8 cellular contexts compared by ENCODE assay signal in genomic region chr19:45637890-45638667, GRCh38. TPM values are rescaled to one million over a fixed set of nuclear protein-coding genes. Genes with fewer than 3 reads are reported as not detected.
DNase-seq lines count a peak whose midpoint lies in the region; FAIRE-seq and TF ChIP-seq lines count a peak whose summit lies in the region.

No MANE protein-coding gene starts in this region.

- no peak for TF ChIP-seq EP300 in H1 (IDR thresholded peaks at IDR 0.05; ENCODE audit: borderline replicate concordance in 1 of 2, low read depth in 2 of 2, low read length in 2 of 2)

- no peak overlapping the region; the same call in 1 of the 2 replicates for H2AK5ac ChIP-seq in H1 (ENCODE audit: low read depth, low read length)

- H2BK12ac ChIP-seq in H1 (ENCODE audit: low read depth, low read length): peak overlapping the region; percentile 78; the same call in 1 of the 2 replicates

- H3K4me1 Mint-ChIP-seq in Caco-2 (ENCODE audit: low read depth, unreplicated experiment) (peaks cover 22% of the 10 kb centered on the region), nephron progenitor cell (peaks cover 30% of the 10 kb centered on the region)

- H3K4ac ChIP-seq in H1 (replicated peaks; ENCODE audit: insufficient read length, low read depth, low read length): no peak overlapping the region

- no peaks in the 10 kb centered on the region for H3K9me3 ChIP-seq in Caco-2
- H3K9me3 ChIP-seq in H1 (ENCODE audit: insufficient read depth in 2 of 2, low read depth in 1 of 2, low read length in 1 of 2): no peaks in the 10 kb centered on the region
- no peaks in the 10 kb centered on the region for H3K9me3 ChIP-seq in BE2C

- no peak overlapping the region for H3K14ac ChIP-seq in H1 (ENCODE audit: insufficient read length)

- 65% methylated on average over 19 of the region's 19 CpGs; no CpG with 5 or more reads in 1 of the 2 experiments for WGBS in H1 (ENCODE audit: extremely low coverage in 1 of 2, insufficient coverage in 1 of 2, insufficient read length in 1 of 2, insufficient replicate concordance in 2 of 2, low coverage in 1 of 2, low lambda C conversion rate in 2 of 2, missing lambda C conversion rate in 1 of 2), 2 experiments

- no peaks in the 10 kb centered on the region for H3K9me3 Mint-ChIP-seq in Caco-2 (ENCODE audit: unreplicated experiment)
- no peaks in the 10 kb centered on the region for H3K9me3 Mint-ChIP-seq in nephron progenitor cell

- peak overlapping the region; percentile 84 for H4K91ac ChIP-seq in H1 (replicated peaks; ENCODE audit: insufficient read length, low read length)

- H3K27ac Mint-ChIP-seq in Caco-2 (ENCODE audit: unreplicated experiment): peak overlapping the region; percentile 83
- H3K27ac Mint-ChIP-seq in nephron progenitor cell: no peak overlapping the region

- CTCF ChIA-PET in Caco-2 (lab: Charles Lee) (interaction anchor here (1.3 kb wide), 1 partner anchor 80 kb away, joined by 4 read pairs; no protein-coding TSS in a partner anchor), H1 (lab: Charles Lee; ENCODE audit: partially characterized antibody) (interaction anchor here (0.6 to 8.4 kb wide), 12 partner anchors 15 to 112 kb away, joined by 3 to 135 read pairs (median 4); partner anchors contain the start of genes GPR4 and QPCTL)

- POLR2A ChIA-PET in Caco-2 (lab: Charles Lee) (no interaction called here), H1 (lab: Charles Lee; ENCODE audit: partially characterized antibody) (interaction anchor here (0.6 to 3.5 kb wide), 6 partner anchors 11 to 867 kb away, joined by 3 to 21 read pairs (median 4); no protein-coding TSS in a partner anchor)

- H3K56ac ChIP-seq in H1 (replicated peaks; ENCODE audit: insufficient read length, low read depth, low read length): peak overlapping the region; percentile 32

- H3K27ac ChIP-seq in H1 (ENCODE audit: low read depth, low read length): no peak overlapping the region

- FAIRE-seq in H1 (lab: Jason Lieb, UNC): no peak

- H3K4me3 ChIP-seq in Caco-2 (ENCODE audit: low read depth, low read length) (peak overlapping the region; percentile 53), H1 (ENCODE audit: extremely low read depth in 1 of 4, insufficient read depth in 2 of 4, low read depth in 3 of 4, low read length in 4 of 4) (peak overlapping the region; percentile 51 to 67 (median 60); a peak in 7 of 8 replicates), BE2C (ENCODE audit: low read depth, low read length) (no peak overlapping the region)

- H3K23me2 ChIP-seq in H1 (ENCODE audit: low read depth, low read length): peaks cover 15% of the 10 kb centered on the region

- H3K36me3 Mint-ChIP-seq in Caco-2 (ENCODE audit: insufficient read depth, unreplicated experiment) (peaks cover 21% of the 10 kb centered on the region), nephron progenitor cell (ENCODE audit: low read depth) (no peaks in the 10 kb centered on the region)

- peak overlapping the region; percentile 47 for H4K5ac ChIP-seq in H1 (ENCODE audit: insufficient read length, low read depth, low read length)

- no peaks in the 10 kb centered on the region for H3K79me1 ChIP-seq in H1 (ENCODE audit: low read depth, low read length)

- peak overlapping the region; percentile 31; the same call in 1 of the 2 replicates for H2BK15ac ChIP-seq in H1 (ENCODE audit: low read length)

- in situ Hi-C loops in G401 (cut with HindIII; ENCODE audit: low sequenced_read_pairs): no loop called here

- H3K4me3 Mint-ChIP-seq in Caco-2 (ENCODE audit: unreplicated experiment) (peak overlapping the region; percentile 75), nephron progenitor cell (peak overlapping the region; percentile 84)

- H3K4me2 ChIP-seq in H1 (ENCODE audit: insufficient read depth in 1 of 2, low read depth in 2 of 2, low read length in 2 of 2): peak overlapping the region; percentile 82 to 85

- H3K36me3 ChIP-seq in Caco-2 (ENCODE audit: control insufficient read depth, insufficient read depth, low read length): no peaks in the 10 kb centered on the region
- H3K36me3 ChIP-seq in H1 (ENCODE audit: control insufficient read depth in 2 of 4, insufficient read depth in 4 of 4, low read length in 3 of 4): no peaks in the 10 kb centered on the region
- no peaks in the 10 kb centered on the region for H3K36me3 ChIP-seq in BE2C

- H3K27me3 ChIP-seq in Caco-2 (replicated peaks; ENCODE audit: control insufficient read depth, insufficient read depth, low read length): no peaks in the 10 kb centered on the region
- no peaks in the 10 kb centered on the region; a peak in 1 of 7 replicates for H3K27me3 ChIP-seq in H1 (replicated peaks in 1 of 4; ENCODE audit: control insufficient read depth in 3 of 4, extremely low read depth in 1 of 4, insufficient read depth in 3 of 4, low read length in 3 of 4)
- no peaks in the 10 kb centered on the region for H3K27me3 ChIP-seq in BE2C

- intact Hi-C loops in Caco-2 (cut with micrococcal nuclease; ENCODE audit: unreplicated experiment): no loop called here

- peak overlapping the region; percentile 93 for H3K18ac ChIP-seq in H1 (ENCODE audit: extremely low read depth, low read length)

- DNase-seq in Caco-2: no peak
- peak; percentile 46 for DNase-seq in NCI-H82 treated with DMSO at 0.1 percent for 48 hours (lab: John Stamatoyannopoulos, UW; ENCODE audit: unreplicated experiment)
- no peak for DNase-seq in H1 (ENCODE audit: low read depth in 1 of 2, low spot score in 2 of 2)
- no peak for DNase-seq in nephron progenitor cell
- no peak for DNase-seq in BE2C
- DNase-seq in T1000 (lab: John Stamatoyannopoulos, UW): no peak
- no peak for DNase-seq in G401 (ENCODE audit: low spot score)
- no peak for DNase-seq in germinal center (ENCODE audit: low spot score)

- H4K20me1 ChIP-seq in H1 (replicated peaks in 1 of 2; ENCODE audit: control insufficient read depth in 1 of 2, insufficient read depth in 2 of 2, low read length in 2 of 2): no peaks in the 10 kb centered on the region

- peak overlapping the region; percentile 90 for H2BK120ac ChIP-seq in H1 (replicated peaks; ENCODE audit: low read depth, low read length)

- H4K8ac ChIP-seq in H1 (ENCODE audit: extremely low read depth, insufficient read depth, low read length): peak overlapping the region; percentile 82; the same call in 1 of the 2 replicates

- peak overlapping the region; percentile 91 for H2BK5ac ChIP-seq in H1 (ENCODE audit: low read depth, low read length)

- H3K79me2 ChIP-seq in H1 (ENCODE audit: control insufficient read depth in 1 of 2, insufficient read depth in 2 of 2, low read length in 2 of 2): no peaks in the 10 kb centered on the region

- H3K27me3 Mint-ChIP-seq in Caco-2 (ENCODE audit: insufficient read depth, unreplicated experiment) (no peaks in the 10 kb centered on the region), nephron progenitor cell (ENCODE audit: low read depth, poor library complexity) (peaks cover 3% of the 10 kb centered on the region)

- no peak overlapping the region for H3K23ac ChIP-seq in H1 (ENCODE audit: insufficient read length)

- no peak for TF ChIP-seq POLR2A in H1 (IDR thresholded peaks at IDR 0.05; ENCODE audit: control extremely low read depth in 1 of 2, low read depth in 2 of 2, low read length in 2 of 2)

- H2BK20ac ChIP-seq in H1 (ENCODE audit: low read length): no peak overlapping the region

- no peak overlapping the region for H3K9ac ChIP-seq in H1 (replicated peaks in 1 of 4; ENCODE audit: extremely low read depth in 1 of 4, low read depth in 3 of 4, low read length in 3 of 4)

- TF ChIP-seq RAD21 in H1 (IDR thresholded peaks at IDR 0.05 in 1 of 2, conservative IDR thresholded peaks at IDR 0.05 in 1 of 2; ENCODE audit: low read depth in 2 of 2, low read length in 2 of 2): no peak

- H3K4me1 ChIP-seq in Caco-2 (peaks cover 19% of the 10 kb centered on the region), H1 (replicated peaks in 1 of 4; ENCODE audit: control insufficient read depth in 3 of 4, insufficient read depth in 4 of 4, low read length in 3 of 4) (peaks cover 4 to 21% (median 10%) of the 10 kb centered on the region in 4 experiments), BE2C (no peaks in the 10 kb centered on the region)

- H2AFZ ChIP-seq in H1 (ENCODE audit: low read length): no peak overlapping the region

- TF ChIP-seq CTCF in Caco-2 (IDR thresholded peaks at IDR 0.05; ENCODE audit: insufficient read depth in 1 of 2, low read depth in 1 of 2, low read length in 1 of 2, severe bottlenecking in 1 of 2, unreplicated experiment in 1 of 2): no peak
- TF ChIP-seq CTCF in H1 (IDR thresholded peaks at IDR 0.05; ENCODE audit: control extremely low read depth in 1 of 3, insufficient read depth in 1 of 3, low read depth in 1 of 3, low read length in 3 of 3): no peak
- TF ChIP-seq CTCF in nephron progenitor cell (IDR thresholded peaks at IDR 0.05): no peak
- TF ChIP-seq CTCF in BE2C (IDR thresholded peaks at IDR 0.05; ENCODE audit: low read depth, low read length): no peak

- BruUV-seq in Caco-2 (replicated peaks; lab: Mats Ljungman, UMichigan): TSS peak; percentile 48

RNA-seq across cellular contexts. Expression of gene EML2, which starts 1.1 kb away (rescaled TPM):
- 33.9 and 38.8 TPM in 2 replicates for total RNA-seq in Caco-2 (2022)
- total RNA-seq in H1 (2021; fragmentation: NEBNext Ultra II Directional; extraction: Animal tissue kit (Norgen Biotek cat#: 25700)): 28.1 and 28.8 TPM in 2 replicates
- 29.4 and 45.4 TPM in 2 replicates for polyA plus RNA-seq in H1 (2011; rRNA removed)
- 41.5 TPM for polyA plus RNA-seq in H1 (2011; cell fraction: cytosol; rRNA removed)
- polyA plus RNA-seq in H1 (2011; cell fraction: nucleus; rRNA removed): 135 TPM
- polyA plus RNA-seq in H1 (2012, experiment 1 of 2): 36.7 to 46.1 TPM (median 43.1 TPM) in 4 replicates
- 23.6 TPM for polyA plus RNA-seq in H1 (2012, experiment 2 of 2)
- polyA plus RNA-seq in H1 (2013, experiment 1 of 2): 14.5 TPM
- 13.1 TPM for polyA plus RNA-seq in H1 (2013, experiment 2 of 2)
- 31.1 and 51.6 TPM in 2 replicates for polyA minus RNA-seq in H1 (2011; rRNA and poly(A)+ RNA removed)
- polyA minus RNA-seq in H1 (2011; cell fraction: cytosol; rRNA and poly(A)+ RNA removed): 33.6 TPM
- 36.1 TPM for polyA minus RNA-seq in H1 (2011; cell fraction: nucleus; rRNA and poly(A)+ RNA removed)
- 25.9 TPM for polyA plus RNA-seq in BE2C (2012; ENCODE audit: insufficient read depth, insufficient read length, low read depth)
- total RNA-seq in G401 (2014; rRNA removed; shearing (Covaris generic)): 34.5 and 52.9 TPM in 2 replicates

RNA-seq across cellular contexts. Expression of gene GIPR, which starts 29.9 kb away (rescaled TPM):
- 2.6 and 4.6 TPM in 2 replicates for total RNA-seq in Caco-2 (2022)
- total RNA-seq in H1 (2021; fragmentation: NEBNext Ultra II Directional; extraction: Animal tissue kit (Norgen Biotek cat#: 25700)): 0.54 and 1.3 TPM in 2 replicates
- polyA plus RNA-seq in H1 (2011; rRNA removed): 0.42 and 1.0 TPM in 2 replicates
- polyA plus RNA-seq in H1 (2011; cell fraction: cytosol; rRNA removed): 1.0 TPM
- polyA plus RNA-seq in H1 (2011; cell fraction: nucleus; rRNA removed): 4.3 TPM
- polyA plus RNA-seq in H1 (2012, experiment 1 of 2): 0.80 to 1.7 TPM (median 1.1 TPM) in 4 replicates
- 0.50 TPM for polyA plus RNA-seq in H1 (2012, experiment 2 of 2)
- polyA plus RNA-seq in H1 (2013, experiment 1 of 2): 0.57 TPM
- polyA plus RNA-seq in H1 (2013, experiment 2 of 2): 0.74 TPM
- polyA minus RNA-seq in H1 (2011; rRNA and poly(A)+ RNA removed): 0.46 and 1.5 TPM in 2 replicates
- polyA minus RNA-seq in H1 (2011; cell fraction: cytosol; rRNA and poly(A)+ RNA removed): not detected
- polyA minus RNA-seq in H1 (2011; cell fraction: nucleus; rRNA and poly(A)+ RNA removed): 1.9 TPM
- polyA plus RNA-seq in BE2C (2012; ENCODE audit: insufficient read depth, insufficient read length, low read depth): 1.2 TPM
- 4.2 and 8.0 TPM in 2 replicates for total RNA-seq in G401 (2014; rRNA removed; shearing (Covaris generic))

RNA-seq across cellular contexts. Expression of gene GPR4, which starts 36.1 kb away (rescaled TPM):
- not detected in 2 replicates for total RNA-seq in Caco-2 (2022)
- 0.19 TPM in 1 of 2 replicates, not detected in the other for total RNA-seq in H1 (2021; fragmentation: NEBNext Ultra II Directional; extraction: Animal tissue kit (Norgen Biotek cat#: 25700))
- 0.39 and 0.41 TPM in 2 replicates for polyA plus RNA-seq in H1 (2011; rRNA removed)
- 0.16 TPM for polyA plus RNA-seq in H1 (2011; cell fraction: cytosol; rRNA removed)
- polyA plus RNA-seq in H1 (2011; cell fraction: nucleus; rRNA removed): 0.20 TPM
- polyA plus RNA-seq in H1 (2012, experiment 1 of 2): 0.13 to 0.51 TPM (median 0.21 TPM) in 4 replicates
- polyA plus RNA-seq in H1 (2012, experiment 2 of 2): 0.29 TPM
- polyA plus RNA-seq in H1 (2013, experiment 1 of 2): 0.20 TPM
- 0.13 TPM for polyA plus RNA-seq in H1 (2013, experiment 2 of 2)
- polyA minus RNA-seq in H1 (2011; rRNA and poly(A)+ RNA removed): 0.06 TPM in 1 of 2 replicates, not detected in the other
- polyA minus RNA-seq in H1 (2011; cell fraction: cytosol; rRNA and poly(A)+ RNA removed): not detected
- polyA minus RNA-seq in H1 (2011; cell fraction: nucleus; rRNA and poly(A)+ RNA removed): not detected
- 8.6 TPM for polyA plus RNA-seq in BE2C (2012; ENCODE audit: insufficient read depth, insufficient read length, low read depth)
- total RNA-seq in G401 (2014; rRNA removed; shearing (Covaris generic)): 0.14 TPM in 1 of 2 replicates, not detected in the other

RNA-seq across cellular contexts. Expression of gene OPA3, which starts 53.5 kb away (rescaled TPM):
- total RNA-seq in Caco-2 (2022): 16.9 and 17.7 TPM in 2 replicates
- 12.8 and 14.5 TPM in 2 replicates for total RNA-seq in H1 (2021; fragmentation: NEBNext Ultra II Directional; extraction: Animal tissue kit (Norgen Biotek cat#: 25700))
- 12.5 and 16.4 TPM in 2 replicates for polyA plus RNA-seq in H1 (2011; rRNA removed)
- polyA plus RNA-seq in H1 (2011; cell fraction: cytosol; rRNA removed): 13.9 TPM
- 10.4 TPM for polyA plus RNA-seq in H1 (2011; cell fraction: nucleus; rRNA removed)
- 6.7 to 9.3 TPM (median 7.6 TPM) in 4 replicates for polyA plus RNA-seq in H1 (2012, experiment 1 of 2)
- 6.9 TPM for polyA plus RNA-seq in H1 (2012, experiment 2 of 2)
- 4.9 TPM for polyA plus RNA-seq in H1 (2013, experiment 1 of 2)
- polyA plus RNA-seq in H1 (2013, experiment 2 of 2): 5.3 TPM
- polyA minus RNA-seq in H1 (2011; rRNA and poly(A)+ RNA removed): 15.0 and 16.7 TPM in 2 replicates
- 5.0 TPM for polyA minus RNA-seq in H1 (2011; cell fraction: cytosol; rRNA and poly(A)+ RNA removed)
- polyA minus RNA-seq in H1 (2011; cell fraction: nucleus; rRNA and poly(A)+ RNA removed): 5.8 TPM
- polyA plus RNA-seq in BE2C (2012; ENCODE audit: insufficient read depth, insufficient read length, low read depth): 11.8 TPM
- 6.3 and 14.4 TPM in 2 replicates for total RNA-seq in G401 (2014; rRNA removed; shearing (Covaris generic))

RNA-seq across cellular contexts. Expression of gene SNRPD2, which starts 53.7 kb away (rescaled TPM):
- total RNA-seq in Caco-2 (2022): 579 and 587 TPM in 2 replicates
- total RNA-seq in H1 (2021; fragmentation: NEBNext Ultra II Directional; extraction: Animal tissue kit (Norgen Biotek cat#: 25700)): 759 and 761 TPM in 2 replicates
- polyA plus RNA-seq in H1 (2011; rRNA removed): 493 and 645 TPM in 2 replicates
- 908 TPM for polyA plus RNA-seq in H1 (2011; cell fraction: cytosol; rRNA removed)
- polyA plus RNA-seq in H1 (2011; cell fraction: nucleus; rRNA removed): 511 TPM
- polyA plus RNA-seq in H1 (2012, experiment 1 of 2): 587 to 956 TPM (median 875 TPM) in 4 replicates
- 702 TPM for polyA plus RNA-seq in H1 (2012, experiment 2 of 2)
- 2,416 TPM for polyA plus RNA-seq in H1 (2013, experiment 1 of 2)
- polyA plus RNA-seq in H1 (2013, experiment 2 of 2): 2,457 TPM
- 127 and 148 TPM in 2 replicates for polyA minus RNA-seq in H1 (2011; rRNA and poly(A)+ RNA removed)
- 123 TPM for polyA minus RNA-seq in H1 (2011; cell fraction: cytosol; rRNA and poly(A)+ RNA removed)
- 192 TPM for polyA minus RNA-seq in H1 (2011; cell fraction: nucleus; rRNA and poly(A)+ RNA removed)
- 1,335 TPM for polyA plus RNA-seq in BE2C (2012; ENCODE audit: insufficient read depth, insufficient read length, low read depth)
- 394 and 514 TPM in 2 replicates for total RNA-seq in G401 (2014; rRNA removed; shearing (Covaris generic))
